In the genomic region with DNA sequence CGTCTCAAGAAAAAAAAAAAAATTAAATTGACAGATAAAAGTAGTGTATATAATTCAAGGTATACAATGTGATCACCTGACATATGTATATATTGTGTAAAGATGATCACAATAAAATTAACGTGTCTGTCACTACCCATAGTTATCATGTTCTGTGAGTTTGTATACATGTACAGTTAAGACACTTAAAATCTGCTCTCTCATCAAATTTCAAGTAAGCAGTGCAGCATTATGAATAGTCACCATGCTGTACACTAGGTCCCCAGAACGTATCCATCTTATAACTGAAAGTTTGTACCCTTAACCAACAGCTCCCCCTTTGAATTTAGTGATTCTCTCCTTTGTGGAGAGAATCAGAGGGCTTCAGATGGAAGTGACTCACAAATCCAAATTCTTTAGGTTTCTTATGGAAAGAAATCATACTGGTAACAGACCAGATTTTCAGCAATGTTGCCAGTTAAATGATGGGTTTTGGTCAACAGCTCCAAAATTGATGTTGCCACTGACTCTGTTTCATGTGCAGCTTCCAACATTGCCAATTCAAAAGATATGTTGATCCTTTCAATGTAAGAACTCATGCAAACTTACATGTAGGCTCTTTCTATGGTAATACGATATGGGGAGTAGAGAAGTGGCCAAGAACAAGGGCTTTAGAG, we compare ENCODE assay signal across 1 cellular context.
TF ChIP-seq lines count a peak whose summit lies in the region.

No MANE protein-coding gene starts in this region.

TF ChIP-seq in GM23338, 12 proteins besides CTCF, POLR2A, EP300 and RAD21 (continued from another document):
- TF ChIP-seq, protein P1, sequence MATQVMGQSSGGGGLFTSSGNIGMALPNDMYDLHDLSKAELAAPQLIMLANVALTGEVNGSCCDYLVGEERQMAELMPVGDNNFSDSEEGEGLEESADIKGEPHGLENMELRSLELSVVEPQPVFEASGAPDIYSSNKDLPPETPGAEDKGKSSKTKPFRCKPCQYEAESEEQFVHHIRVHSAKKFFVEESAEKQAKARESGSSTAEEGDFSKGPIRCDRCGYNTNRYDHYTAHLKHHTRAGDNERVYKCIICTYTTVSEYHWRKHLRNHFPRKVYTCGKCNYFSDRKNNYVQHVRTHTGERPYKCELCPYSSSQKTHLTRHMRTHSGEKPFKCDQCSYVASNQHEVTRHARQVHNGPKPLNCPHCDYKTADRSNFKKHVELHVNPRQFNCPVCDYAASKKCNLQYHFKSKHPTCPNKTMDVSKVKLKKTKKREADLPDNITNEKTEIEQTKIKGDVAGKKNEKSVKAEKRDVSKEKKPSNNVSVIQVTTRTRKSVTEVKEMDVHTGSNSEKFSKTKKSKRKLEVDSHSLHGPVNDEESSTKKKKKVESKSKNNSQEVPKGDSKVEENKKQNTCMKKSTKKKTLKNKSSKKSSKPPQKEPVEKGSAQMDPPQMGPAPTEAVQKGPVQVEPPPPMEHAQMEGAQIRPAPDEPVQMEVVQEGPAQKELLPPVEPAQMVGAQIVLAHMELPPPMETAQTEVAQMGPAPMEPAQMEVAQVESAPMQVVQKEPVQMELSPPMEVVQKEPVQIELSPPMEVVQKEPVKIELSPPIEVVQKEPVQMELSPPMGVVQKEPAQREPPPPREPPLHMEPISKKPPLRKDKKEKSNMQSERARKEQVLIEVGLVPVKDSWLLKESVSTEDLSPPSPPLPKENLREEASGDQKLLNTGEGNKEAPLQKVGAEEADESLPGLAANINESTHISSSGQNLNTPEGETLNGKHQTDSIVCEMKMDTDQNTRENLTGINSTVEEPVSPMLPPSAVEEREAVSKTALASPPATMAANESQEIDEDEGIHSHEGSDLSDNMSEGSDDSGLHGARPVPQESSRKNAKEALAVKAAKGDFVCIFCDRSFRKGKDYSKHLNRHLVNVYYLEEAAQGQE (IDR thresholded peaks at IDR 0.05; ENCODE audit: unreplicated experiment), result no peak
- TF ChIP-seq ZNF114 (CRISPR knock-in tag; IDR thresholded peaks at IDR 0.05), result no peak
- no peak for TF ChIP-seq JUNB (IDR thresholded peaks at IDR 0.05; ENCODE audit: unreplicated experiment)
- TF ChIP-seq, protein P2, sequence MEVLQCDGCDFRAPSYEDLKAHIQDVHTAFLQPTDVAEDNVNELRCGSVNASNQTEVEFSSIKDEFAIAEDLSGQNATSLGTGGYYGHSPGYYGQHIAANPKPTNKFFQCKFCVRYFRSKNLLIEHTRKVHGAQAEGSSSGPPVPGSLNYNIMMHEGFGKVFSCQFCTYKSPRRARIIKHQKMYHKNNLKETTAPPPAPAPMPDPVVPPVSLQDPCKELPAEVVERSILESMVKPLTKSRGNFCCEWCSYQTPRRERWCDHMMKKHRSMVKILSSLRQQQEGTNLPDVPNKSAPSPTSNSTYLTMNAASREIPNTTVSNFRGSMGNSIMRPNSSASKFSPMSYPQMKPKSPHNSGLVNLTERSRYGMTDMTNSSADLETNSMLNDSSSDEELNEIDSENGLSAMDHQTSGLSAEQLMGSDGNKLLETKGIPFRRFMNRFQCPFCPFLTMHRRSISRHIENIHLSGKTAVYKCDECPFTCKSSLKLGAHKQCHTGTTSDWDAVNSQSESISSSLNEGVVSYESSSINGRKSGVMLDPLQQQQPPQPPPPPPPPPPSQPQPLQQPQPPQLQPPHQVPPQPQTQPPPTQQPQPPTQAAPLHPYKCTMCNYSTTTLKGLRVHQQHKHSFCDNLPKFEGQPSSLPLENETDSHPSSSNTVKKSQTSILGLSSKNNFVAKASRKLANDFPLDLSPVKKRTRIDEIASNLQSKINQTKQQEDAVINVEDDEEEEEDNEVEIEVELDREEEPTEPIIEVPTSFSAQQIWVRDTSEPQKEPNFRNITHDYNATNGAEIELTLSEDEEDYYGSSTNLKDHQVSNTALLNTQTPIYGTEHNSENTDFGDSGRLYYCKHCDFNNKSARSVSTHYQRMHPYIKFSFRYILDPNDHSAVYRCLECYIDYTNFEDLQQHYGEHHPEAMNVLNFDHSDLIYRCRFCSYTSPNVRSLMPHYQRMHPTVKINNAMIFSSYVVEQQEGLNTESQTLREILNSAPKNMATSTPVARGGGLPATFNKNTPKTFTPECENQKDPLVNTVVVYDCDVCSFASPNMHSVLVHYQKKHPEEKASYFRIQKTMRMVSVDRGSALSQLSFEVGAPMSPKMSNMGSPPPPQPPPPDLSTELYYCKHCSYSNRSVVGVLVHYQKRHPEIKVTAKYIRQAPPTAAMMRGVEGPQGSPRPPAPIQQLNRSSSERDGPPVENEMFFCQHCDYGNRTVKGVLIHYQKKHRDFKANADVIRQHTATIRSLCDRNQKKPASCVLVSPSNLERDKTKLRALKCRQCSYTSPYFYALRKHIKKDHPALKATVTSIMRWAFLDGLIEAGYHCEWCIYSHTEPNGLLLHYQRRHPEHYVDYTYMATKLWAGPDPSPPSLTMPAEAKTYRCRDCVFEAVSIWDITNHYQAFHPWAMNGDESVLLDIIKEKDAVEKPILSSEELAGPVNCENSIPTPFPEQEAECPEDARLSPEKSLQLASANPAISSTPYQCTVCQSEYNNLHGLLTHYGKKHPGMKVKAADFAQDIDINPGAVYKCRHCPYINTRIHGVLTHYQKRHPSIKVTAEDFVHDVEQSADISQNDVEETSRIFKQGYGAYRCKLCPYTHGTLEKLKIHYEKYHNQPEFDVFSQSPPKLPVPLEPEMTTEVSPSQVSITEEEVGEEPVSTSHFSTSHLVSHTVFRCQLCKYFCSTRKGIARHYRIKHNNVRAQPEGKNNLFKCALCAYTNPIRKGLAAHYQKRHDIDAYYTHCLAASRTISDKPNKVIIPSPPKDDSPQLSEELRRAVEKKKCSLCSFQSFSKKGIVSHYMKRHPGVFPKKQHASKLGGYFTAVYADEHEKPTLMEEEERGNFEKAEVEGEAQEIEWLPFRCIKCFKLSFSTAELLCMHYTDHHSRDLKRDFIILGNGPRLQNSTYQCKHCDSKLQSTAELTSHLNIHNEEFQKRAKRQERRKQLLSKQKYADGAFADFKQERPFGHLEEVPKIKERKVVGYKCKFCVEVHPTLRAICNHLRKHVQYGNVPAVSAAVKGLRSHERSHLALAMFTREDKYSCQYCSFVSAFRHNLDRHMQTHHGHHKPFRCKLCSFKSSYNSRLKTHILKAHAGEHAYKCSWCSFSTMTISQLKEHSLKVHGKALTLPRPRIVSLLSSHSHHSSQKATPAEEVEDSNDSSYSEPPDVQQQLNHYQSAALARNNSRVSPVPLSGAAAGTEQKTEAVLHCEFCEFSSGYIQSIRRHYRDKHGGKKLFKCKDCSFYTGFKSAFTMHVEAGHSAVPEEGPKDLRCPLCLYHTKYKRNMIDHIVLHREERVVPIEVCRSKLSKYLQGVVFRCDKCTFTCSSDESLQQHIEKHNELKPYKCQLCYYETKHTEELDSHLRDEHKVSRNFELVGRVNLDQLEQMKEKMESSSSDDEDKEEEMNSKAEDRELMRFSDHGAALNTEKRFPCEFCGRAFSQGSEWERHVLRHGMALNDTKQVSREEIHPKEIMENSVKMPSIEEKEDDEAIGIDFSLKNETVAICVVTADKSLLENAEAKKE (CRISPR knock-in tag; IDR thresholded peaks at IDR 0.05), result no peak
- TF ChIP-seq, protein P3, sequence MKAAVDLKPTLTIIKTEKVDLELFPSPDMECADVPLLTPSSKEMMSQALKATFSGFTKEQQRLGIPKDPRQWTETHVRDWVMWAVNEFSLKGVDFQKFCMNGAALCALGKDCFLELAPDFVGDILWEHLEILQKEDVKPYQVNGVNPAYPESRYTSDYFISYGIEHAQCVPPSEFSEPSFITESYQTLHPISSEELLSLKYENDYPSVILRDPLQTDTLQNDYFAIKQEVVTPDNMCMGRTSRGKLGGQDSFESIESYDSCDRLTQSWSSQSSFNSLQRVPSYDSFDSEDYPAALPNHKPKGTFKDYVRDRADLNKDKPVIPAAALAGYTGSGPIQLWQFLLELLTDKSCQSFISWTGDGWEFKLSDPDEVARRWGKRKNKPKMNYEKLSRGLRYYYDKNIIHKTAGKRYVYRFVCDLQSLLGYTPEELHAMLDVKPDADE (IDR thresholded peaks at IDR 0.05), result no peak
- TF ChIP-seq ZNF331 (CRISPR knock-in tag; IDR thresholded peaks at IDR 0.05; ENCODE audit: low read depth), result no peak
- TF ChIP-seq STAT1 (IDR thresholded peaks at IDR 0.05; ENCODE audit: unreplicated experiment), result no peak
- TF ChIP-seq NANOG (IDR thresholded peaks at IDR 0.05; ENCODE audit: borderline replicate concordance), result no peak
